In the genomic region with DNA sequence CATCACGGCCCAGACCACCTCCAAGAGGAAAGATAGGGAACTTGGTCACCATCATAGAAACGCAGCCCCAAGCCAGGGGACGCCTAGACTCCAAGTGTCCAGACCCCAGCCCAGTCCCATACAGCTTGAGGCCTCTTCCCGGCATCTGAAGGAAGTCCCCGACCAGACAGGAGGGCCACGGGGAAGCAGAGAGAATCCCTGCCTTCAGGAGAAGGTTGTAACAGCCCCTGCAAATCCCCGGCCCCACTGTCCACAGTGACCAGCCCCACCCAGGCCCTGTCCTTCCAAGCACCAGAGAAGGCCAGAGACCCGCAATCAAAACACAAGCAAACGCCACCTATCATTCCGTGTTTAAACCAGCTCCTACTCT, we compare ENCODE assay signal across 10 cellular contexts. TPM values are rescaled to one million over a fixed set of nuclear protein-coding genes. Genes with fewer than 3 reads are reported as not detected.
A peak's percentile ranks its signal among the peaks of the same experiment; 100 is the strongest.
DNase-seq lines count a peak whose midpoint lies in the region; ATAC-seq, FAIRE-seq and TF ChIP-seq lines count a peak whose summit lies in the region.
"Had no signal": no experiment of that assay in that cellular context is flagged by ENCODE, and none has a peak within 500 bp of the region (broad histone marks: within the 10 kb centered on the region; RNA-seq: fewer than 3 reads in every experiment).

No MANE protein-coding gene starts in this region.

- intact Hi-C loops in PC-9 (cut with micrococcal nuclease; ENCODE audit: unreplicated experiment), result no loop called here

- H3K36me3 ChIP-seq in PC-9 (ENCODE audit: low read depth), result no peaks in the 10 kb centered on the region
- H3K36me3 ChIP-seq: pancreas had no signal

- H3K4me3 ChIP-seq in GM12865 (ENCODE audit: low read depth, low read length), result peak overlapping the region; percentile 97; the same call in 1 of the 2 replicates
- peak overlapping the region; percentile 73; the same call in 1 of the 2 replicates for H3K4me3 ChIP-seq in PC-9

- H3K9me2 ChIP-seq in PC-9 (ENCODE audit: insufficient read depth), result no peaks in the 10 kb centered on the region

- POLR2A ChIA-PET in PC-9 (lab: Charles Lee; ENCODE audit: unreplicated experiment), result no interaction called here

- 0 out of 2 replicates have a peak, but pooled peaks cover 6% of the 10 kb centered on the region for H3K4me1 ChIP-seq in PC-9 (replicated peaks; ENCODE audit: insufficient read depth)
- H3K4me1 ChIP-seq: pancreas had no signal

- peaks cover 3% of the 10 kb centered on the region for H3K27me3 Mint-ChIP-seq in progenitor cell of endocrine pancreas

- TF ChIP-seq CTCF in GM12865 (IDR thresholded peaks at IDR 0.05; ENCODE audit: insufficient read depth, low read depth, low read length, missing control alignments) (no peak), PC-9 (conservative IDR thresholded peaks at IDR 0.05) (no peak), progenitor cell of endocrine pancreas (IDR thresholded peaks at IDR 0.05; ENCODE audit: unreplicated experiment) (no peak), D721Med (IDR thresholded peaks at IDR 0.05; ENCODE audit: insufficient read depth, missing control alignments) (no peak)

- ATAC-seq in HG02938 (IDR thresholded peaks at IDR 0.05; ENCODE audit: unreplicated experiment), result no peak

- peaks cover 2% of the 10 kb centered on the region for H3K36me3 Mint-ChIP-seq in progenitor cell of endocrine pancreas (ENCODE audit: insufficient read depth)

- no peaks in the 10 kb centered on the region for H3K9me3 ChIP-seq in PC-9 (ENCODE audit: insufficient read depth, low read depth)
- H3K9me3 ChIP-seq: pancreas had no signal

- no peak for FAIRE-seq in D721Med (lab: Jason Lieb, UNC)
- FAIRE-seq: bronchial epithelial cell, pancreas had no signal

- no peak overlapping the region for H3K27ac ChIP-seq in PC-9
- H3K27ac ChIP-seq: pancreas had no signal

- H3K79me2 ChIP-seq in PC-9 (ENCODE audit: low read depth), result peaks cover 20% of the 10 kb centered on the region

- H3K9me3 Mint-ChIP-seq in progenitor cell of endocrine pancreas (ENCODE audit: low read depth), result no peaks in the 10 kb centered on the region

- H3K4me1 Mint-ChIP-seq in progenitor cell of endocrine pancreas (ENCODE audit: low read depth), result peaks cover 4% of the 10 kb centered on the region

- H3K4me3 Mint-ChIP-seq in progenitor cell of endocrine pancreas (ENCODE audit: low read depth), result peak overlapping the region; percentile 68

- H4K20me1 ChIP-seq in PC-9 (ENCODE audit: insufficient read depth), result no peaks in the 10 kb centered on the region

- BruUV-seq in PC-9 (replicated peaks; lab: Mats Ljungman, UMichigan), result no TSS peak

- CTCF ChIA-PET in PC-9 (lab: Charles Lee), result no interaction called here

- peak overlapping the region; percentile 89 for H3K4me2 ChIP-seq in PC-9

- DNase-seq in GM12865 (ENCODE audit: low read depth) (no peak), PC-9 (no peak), ecto neural progenitor cell (ENCODE audit: low spot score) (peak; percentile 45), progenitor cell of endocrine pancreas (ENCODE audit: low spot score, unreplicated experiment) (no peak), D721Med (ENCODE audit: insufficient read length, low spot score) (no peak), H4 (ENCODE audit: low spot score) (no peak)
- DNase-seq: hypothalamus had no signal

- no peaks in the 10 kb centered on the region for H3F3A ChIP-seq in PC-9 (ENCODE audit: insufficient read depth, low read depth)

- no peak overlapping the region for H2AFZ ChIP-seq in PC-9

- H3K27ac Mint-ChIP-seq in progenitor cell of endocrine pancreas, result no peak overlapping the region

- no peaks in the 10 kb centered on the region for H3K27me3 ChIP-seq in PC-9 (ENCODE audit: insufficient read depth, low read depth)
- H3K27me3 ChIP-seq: pancreas had no signal

RNA-seq across cellular contexts. Expression of gene SLC19A1, which starts 1.7 kb away (rescaled TPM):
- total RNA-seq in PC-9 (2021) (22.6 and 25.0 TPM in 2 replicates), progenitor cell of endocrine pancreas (25.6 and 28.5 TPM in 2 replicates)
- 16.3 and 18.2 TPM in 2 replicates for total RNA-seq in H4 (2014; rRNA removed; shearing (Covaris generic))
